1 cellular context compared by ENCODE assay signal in genomic region chr2:226622484-226622883, GRCh38.
A peak's percentile ranks its signal among the peaks of the same experiment; 100 is the strongest.
TF ChIP-seq lines count a peak whose summit lies in the region.

No MANE protein-coding gene starts in this region.

TF ChIP-seq in HepG2, 621 proteins besides CTCF, POLR2A, EP300 and RAD21 (continued from another document):
- TF ChIP-seq SMC3 (IDR thresholded peaks at IDR 0.05; ENCODE audit: low read length) = peak; percentile 86
- no peak for TF ChIP-seq ZNF564 (CRISPR knock-in tag; IDR thresholded peaks at IDR 0.05)
- no peak for TF ChIP-seq NFRKB (IDR thresholded peaks at IDR 0.05)
- TF ChIP-seq PRPF4 (IDR thresholded peaks at IDR 0.05; ENCODE audit: low read depth, low read length, poor library complexity, severe bottlenecking) = no peak
- TF ChIP-seq HMG20A (CRISPR knock-in tag; IDR thresholded peaks at IDR 0.05; ENCODE audit: borderline replicate concordance) = 0 out of 2 replicates have a peak, but pooled peaks have one; percentile 12
- peak; percentile 42; the same call in 1 of the 2 replicates for TF ChIP-seq DRAP1 (CRISPR knock-in tag; IDR thresholded peaks at IDR 0.05)
- 0 out of 2 replicates have a peak, but pooled peaks have one; percentile 14 for TF ChIP-seq ZNF12 (CRISPR knock-in tag; IDR thresholded peaks at IDR 0.05)
- TF ChIP-seq SNAI1 (CRISPR knock-in tag; IDR thresholded peaks at IDR 0.05; ENCODE audit: borderline replicate concordance) = no peak
